16 cellular contexts compared by ENCODE assay signal in the genomic region with DNA sequence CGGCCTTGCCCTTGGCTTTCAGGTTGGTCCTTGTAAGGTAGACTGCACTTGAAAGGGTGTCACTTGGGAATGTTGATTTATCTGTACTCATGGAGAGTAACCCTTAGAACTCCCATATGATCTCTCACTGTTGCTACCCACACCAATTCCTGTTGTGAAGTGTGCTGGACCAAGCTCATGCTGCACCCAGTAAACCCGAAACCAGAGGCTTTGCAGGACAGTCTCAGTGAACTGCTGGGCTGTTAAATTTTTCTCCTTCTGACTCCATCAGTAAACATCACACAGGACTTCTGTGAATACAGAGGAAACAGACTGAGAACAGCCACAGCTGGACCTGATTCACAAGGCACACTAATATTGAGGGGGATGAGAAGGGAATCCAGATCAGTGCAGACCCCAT.
DNase-seq lines count a peak whose midpoint lies in the region; ATAC-seq and TF ChIP-seq lines count a peak whose summit lies in the region.
"Had no signal": no experiment of that assay in that cellular context is flagged by ENCODE, and none has a peak within 500 bp of the region (broad histone marks: within the 10 kb centered on the region; RNA-seq: fewer than 3 reads in every experiment).

No MANE protein-coding gene starts in this region.

- H3K4me1 ChIP-seq in endodermal cell (ENCODE audit: control insufficient read depth, insufficient read depth, low read length): no peaks in the 10 kb centered on the region

- H3K9me3 ChIP-seq in endodermal cell (ENCODE audit: control insufficient read depth, low read length): peaks cover 93% of the 10 kb centered on the region
- H3K9me3 ChIP-seq: neutrophil had no signal

- H3K27me3 ChIP-seq in endodermal cell (ENCODE audit: control insufficient read depth, insufficient read depth, low read length, poor library complexity, severe bottlenecking): no peaks in the 10 kb centered on the region

- peaks cover 88% of the 10 kb centered on the region for H3K9me3 Mint-ChIP-seq in endodermal cell
- H3K9me3 Mint-ChIP-seq: stimulated activated naive CD8-positive, alpha-beta T cell treated with anti-CD3 and anti-CD28 coated beads, Interleukin-15, Interleukin-2, amounts not matched to agents 100 ng/mL and 50 ng/mL, for 24 hours had no signal

- DNase-seq in endodermal cell (no peak), middle frontal gyrus (ENCODE audit: extremely low spot score, low spot score) (no peak), GM13977 (ENCODE audit: low spot score) (no peak)
- DNase-seq: anterior cingulate cortex, GOT3, hypothalamus, midbrain, NCI-H1105, NCI-H526 treated with DMSO at 0.1 percent for 48 hours had no signal

- in situ Hi-C loops in GM13977 (cut with MboI; ENCODE audit: low pct_unique_long_range_greater_than_20kb, low sequenced_read_pairs, unreplicated experiment): no loop called here

- ATAC-seq in GM18868 (IDR thresholded peaks at IDR 0.05; ENCODE audit: unreplicated experiment) (peak; percentile 31), GM21360 (IDR thresholded peaks at IDR 0.05; ENCODE audit: unreplicated experiment) (peak; percentile 7), HG03159 (IDR thresholded peaks at IDR 0.05; ENCODE audit: unreplicated experiment) (peak; percentile 13), GM21515 (IDR thresholded peaks at IDR 0.05; ENCODE audit: unreplicated experiment) (no peak)
- ATAC-seq: sciatic nerve had no signal

- peaks cover 6% of the 10 kb centered on the region for H3K36me3 Mint-ChIP-seq in endodermal cell (ENCODE audit: low read depth)

- H3K9ac ChIP-seq in endodermal cell (ENCODE audit: extremely low read depth, low read length, poor library complexity, severe bottlenecking): no peak overlapping the region

- H3K27me3 Mint-ChIP-seq in endodermal cell (ENCODE audit: insufficient read depth): no peaks in the 10 kb centered on the region

- H3K27ac ChIP-seq in endodermal cell (ENCODE audit: low read depth, low read length): no peak overlapping the region
- H3K27ac ChIP-seq: neutrophil had no signal

- no peaks in the 10 kb centered on the region for H3K4me1 Mint-ChIP-seq in endodermal cell

- WGBS in endodermal cell (ENCODE audit: insufficient coverage in 1 of 2, insufficient read length in 1 of 2), 2 experiments: 91% methylated on average over 2 of the region's 2 CpGs; no CpG with 5 or more reads in 1 of the 2 experiments

- H3K4me3 Mint-ChIP-seq in endodermal cell: no peak overlapping the region
- H3K4me3 Mint-ChIP-seq: stimulated activated naive CD8-positive, alpha-beta T cell treated with anti-CD3 and anti-CD28 coated beads, Interleukin-15, Interleukin-2, amounts not matched to agents 100 ng/mL and 50 ng/mL, for 24 hours had no signal

- no peak overlapping the region for H3K27ac Mint-ChIP-seq in endodermal cell
- H3K27ac Mint-ChIP-seq: stimulated activated naive CD8-positive, alpha-beta T cell treated with anti-CD3 and anti-CD28 coated beads, Interleukin-15, Interleukin-2, amounts not matched to agents 100 ng/mL and 50 ng/mL, for 24 hours had no signal

- no peak for TF ChIP-seq CTCF in endodermal cell (conservative IDR thresholded peaks at IDR 0.05)
- TF ChIP-seq CTCF in GM13977 (IDR thresholded peaks at IDR 0.05; ENCODE audit: extremely low read depth, insufficient read depth, missing control alignments): no peak

- H3K4me3 ChIP-seq in endodermal cell (ENCODE audit: low read length): peak overlapping the region; percentile 43

- H3K36me3 ChIP-seq in endodermal cell (ENCODE audit: control insufficient read depth, insufficient read depth, low read length): no peaks in the 10 kb centered on the region
- H3K36me3 ChIP-seq: neutrophil had no signal
